1 cellular context compared by ENCODE assay signal in the genomic region with DNA sequence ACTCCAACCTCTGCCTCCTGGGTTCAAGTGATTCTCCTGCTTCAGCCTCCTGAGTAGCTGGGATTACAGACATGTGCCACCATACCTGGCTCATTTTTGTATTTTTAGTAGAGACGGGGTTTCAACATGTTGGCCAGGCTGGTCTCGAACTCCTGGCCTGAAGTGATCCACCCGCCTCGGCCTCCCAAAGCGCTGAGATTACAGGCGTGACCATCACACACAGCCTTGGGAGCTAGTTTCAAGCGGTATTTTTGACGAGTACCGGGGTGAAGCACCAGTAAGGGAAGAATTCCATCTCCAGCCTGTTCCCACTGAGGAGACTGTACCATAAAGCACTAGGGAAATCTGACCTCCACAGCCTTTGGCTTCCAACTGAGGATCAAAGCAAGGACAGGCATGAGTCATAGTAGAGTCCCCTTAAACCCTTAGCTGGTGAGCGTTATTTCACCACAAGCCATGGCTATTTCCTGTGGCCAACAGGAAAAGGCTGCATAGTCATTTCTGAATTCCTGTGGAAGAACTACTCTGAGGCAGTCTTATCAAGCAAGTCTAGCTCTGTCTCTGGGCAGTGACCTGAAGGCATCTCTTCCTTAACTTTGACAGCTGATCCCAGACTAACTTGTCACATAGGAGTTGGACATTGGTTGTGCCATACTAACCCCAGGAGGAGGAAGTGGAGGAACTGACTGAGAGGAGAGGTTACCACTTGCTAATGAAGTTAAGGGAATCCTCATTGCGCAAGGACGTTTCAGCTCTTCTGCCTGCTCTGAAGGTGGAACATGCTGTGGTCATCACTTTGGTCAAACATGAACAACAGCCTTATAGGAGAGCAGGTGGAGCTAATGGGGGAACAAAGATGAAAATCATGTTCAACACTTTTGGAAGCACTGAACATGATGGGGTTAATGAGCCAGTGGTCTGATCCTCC.
TF ChIP-seq lines count a peak whose summit lies in the region.

No MANE protein-coding gene starts in this region.

TF ChIP-seq in HepG2, 621 proteins besides CTCF, POLR2A, EP300 and RAD21 (continued from another document and continues in another):
- TF ChIP-seq, protein P1, sequence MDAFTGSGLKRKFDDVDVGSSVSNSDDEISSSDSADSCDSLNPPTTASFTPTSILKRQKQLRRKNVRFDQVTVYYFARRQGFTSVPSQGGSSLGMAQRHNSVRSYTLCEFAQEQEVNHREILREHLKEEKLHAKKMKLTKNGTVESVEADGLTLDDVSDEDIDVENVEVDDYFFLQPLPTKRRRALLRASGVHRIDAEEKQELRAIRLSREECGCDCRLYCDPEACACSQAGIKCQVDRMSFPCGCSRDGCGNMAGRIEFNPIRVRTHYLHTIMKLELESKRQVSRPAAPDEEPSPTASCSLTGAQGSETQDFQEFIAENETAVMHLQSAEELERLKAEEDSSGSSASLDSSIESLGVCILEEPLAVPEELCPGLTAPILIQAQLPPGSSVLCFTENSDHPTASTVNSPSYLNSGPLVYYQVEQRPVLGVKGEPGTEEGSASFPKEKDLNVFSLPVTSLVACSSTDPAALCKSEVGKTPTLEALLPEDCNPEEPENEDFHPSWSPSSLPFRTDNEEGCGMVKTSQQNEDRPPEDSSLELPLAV (CRISPR knock-in tag; conservative IDR thresholded peaks at IDR 0.05; ENCODE audit: low read depth), result no peak
- TF ChIP-seq ZNF563 (CRISPR knock-in tag; IDR thresholded peaks at IDR 0.05) (no peak), REPIN1 (CRISPR knock-in tag; IDR thresholded peaks at IDR 0.05; ENCODE audit: borderline replicate concordance, low read depth) (no peak), ZNF749 (CRISPR knock-in tag; IDR thresholded peaks at IDR 0.05; ENCODE audit: borderline replicate concordance) (no peak), ZNF879 (CRISPR knock-in tag; IDR thresholded peaks at IDR 0.05) (no peak), ZBTB7B (CRISPR knock-in tag; IDR thresholded peaks at IDR 0.05) (0 out of 2 replicates have a peak, but pooled peaks have one; percentile 33), ATRX (CRISPR knock-in tag; IDR thresholded peaks at IDR 0.05; ENCODE audit: borderline replicate concordance) (no peak), TOE1 (CRISPR knock-in tag; IDR thresholded peaks at IDR 0.05) (no peak), SMYD3 (CRISPR knock-in tag; IDR thresholded peaks at IDR 0.05) (no peak), ZSCAN29 (CRISPR knock-in tag; conservative IDR thresholded peaks at IDR 0.05) (no peak), AGO1 (IDR thresholded peaks at IDR 0.05; ENCODE audit: low read depth, low read length, poor library complexity, severe bottlenecking) (no peak), ZNF781 (CRISPR knock-in tag; IDR thresholded peaks at IDR 0.05; ENCODE audit: borderline replicate concordance, not compliant biosample characterization) (no peak), ZFP82 (CRISPR knock-in tag; IDR thresholded peaks at IDR 0.05; ENCODE audit: borderline replicate concordance) (no peak), MATR3 (CRISPR knock-in tag; IDR thresholded peaks at IDR 0.05) (no peak), POGZ (CRISPR knock-in tag; IDR thresholded peaks at IDR 0.05) (peak; percentile 32), MAF1 (CRISPR knock-in tag; IDR thresholded peaks at IDR 0.05; ENCODE audit: borderline replicate concordance) (no peak), ZNF180 (CRISPR knock-in tag; IDR thresholded peaks at IDR 0.05; ENCODE audit: borderline replicate concordance, low read depth) (no peak), XRCC5 (optimal IDR thresholded peaks at IDR 0.05; ENCODE audit: low read length) (peak; percentile 17), KMT2A (CRISPR knock-in tag; IDR thresholded peaks at IDR 0.05) (no peak), HDAC2 (CRISPR knock-in tag; IDR thresholded peaks at IDR 0.05) (0 out of 2 replicates have a peak, but pooled peaks have one; percentile 21), SATB2 (CRISPR knock-in tag; IDR thresholded peaks at IDR 0.05) (no peak), ZMYM3 (CRISPR knock-in tag; IDR thresholded peaks at IDR 0.05) (no peak), CHD4 (IDR thresholded peaks at IDR 0.05; ENCODE audit: borderline replicate concordance, low read length) (no peak), TCF7L2 (IDR thresholded peaks at IDR 0.05; ENCODE audit: low read depth, low read length) (0 out of 2 replicates have a peak, but pooled peaks have one; percentile 16), ZNF317 (CRISPR knock-in tag; IDR thresholded peaks at IDR 0.05) (no peak), SRSF4 (IDR thresholded peaks at IDR 0.05; ENCODE audit: low read depth, low read length, poor library complexity, severe bottlenecking) (no peak)
- TF ChIP-seq, protein P2, sequence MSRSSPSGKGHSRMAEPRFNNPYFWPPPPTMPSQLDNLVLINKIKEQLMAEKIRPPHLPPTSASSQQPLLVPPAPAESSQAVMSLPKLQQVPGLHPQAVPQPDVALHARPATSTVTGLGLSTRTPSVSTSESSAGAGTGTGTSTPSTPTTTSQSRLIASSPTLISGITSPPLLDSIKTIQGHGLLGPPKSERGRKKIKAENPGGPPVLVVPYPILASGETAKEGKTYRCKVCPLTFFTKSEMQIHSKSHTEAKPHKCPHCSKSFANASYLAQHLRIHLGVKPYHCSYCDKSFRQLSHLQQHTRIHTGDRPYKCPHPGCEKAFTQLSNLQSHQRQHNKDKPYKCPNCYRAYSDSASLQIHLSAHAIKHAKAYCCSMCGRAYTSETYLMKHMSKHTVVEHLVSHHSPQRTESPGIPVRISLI (CRISPR knock-in tag; IDR thresholded peaks at IDR 0.05; ENCODE audit: borderline replicate concordance), result no peak
- TF ChIP-seq, protein P3, sequence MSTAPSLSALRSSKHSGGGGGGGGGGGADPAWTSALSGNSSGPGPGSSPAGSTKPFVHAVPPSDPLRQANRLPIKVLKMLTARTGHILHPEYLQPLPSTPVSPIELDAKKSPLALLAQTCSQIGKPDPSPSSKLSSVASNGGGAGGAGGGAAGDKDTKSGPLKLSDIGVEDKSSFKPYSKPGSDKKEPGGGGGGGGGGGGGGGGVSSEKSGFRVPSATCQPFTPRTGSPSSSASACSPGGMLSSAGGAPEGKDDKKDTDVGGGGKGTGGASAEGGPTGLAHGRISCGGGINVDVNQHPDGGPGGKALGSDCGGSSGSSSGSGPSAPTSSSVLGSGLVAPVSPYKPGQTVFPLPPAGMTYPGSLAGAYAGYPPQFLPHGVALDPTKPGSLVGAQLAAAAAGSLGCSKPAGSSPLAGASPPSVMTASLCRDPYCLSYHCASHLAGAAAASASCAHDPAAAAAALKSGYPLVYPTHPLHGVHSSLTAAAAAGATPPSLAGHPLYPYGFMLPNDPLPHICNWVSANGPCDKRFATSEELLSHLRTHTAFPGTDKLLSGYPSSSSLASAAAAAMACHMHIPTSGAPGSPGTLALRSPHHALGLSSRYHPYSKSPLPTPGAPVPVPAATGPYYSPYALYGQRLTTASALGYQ (CRISPR knock-in tag; IDR thresholded peaks at IDR 0.05), result no peak
- TF ChIP-seq, protein P4, sequence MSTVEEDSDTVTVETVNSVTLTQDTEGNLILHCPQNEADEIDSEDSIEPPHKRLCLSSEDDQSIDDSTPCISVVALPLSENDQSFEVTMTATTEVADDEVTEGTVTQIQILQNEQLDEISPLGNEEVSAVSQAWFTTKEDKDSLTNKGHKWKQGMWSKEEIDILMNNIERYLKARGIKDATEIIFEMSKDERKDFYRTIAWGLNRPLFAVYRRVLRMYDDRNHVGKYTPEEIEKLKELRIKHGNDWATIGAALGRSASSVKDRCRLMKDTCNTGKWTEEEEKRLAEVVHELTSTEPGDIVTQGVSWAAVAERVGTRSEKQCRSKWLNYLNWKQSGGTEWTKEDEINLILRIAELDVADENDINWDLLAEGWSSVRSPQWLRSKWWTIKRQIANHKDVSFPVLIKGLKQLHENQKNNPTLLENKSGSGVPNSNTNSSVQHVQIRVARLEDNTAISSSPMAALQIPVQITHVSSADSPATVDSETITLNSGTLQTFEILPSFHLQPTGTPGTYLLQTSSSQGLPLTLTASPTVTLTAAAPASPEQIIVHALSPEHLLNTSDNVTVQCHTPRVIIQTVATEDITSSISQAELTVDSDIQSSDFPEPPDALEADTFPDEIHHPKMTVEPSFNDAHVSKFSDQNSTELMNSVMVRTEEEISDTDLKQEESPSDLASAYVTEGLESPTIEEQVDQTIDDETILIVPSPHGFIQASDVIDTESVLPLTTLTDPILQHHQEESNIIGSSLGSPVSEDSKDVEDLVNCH (CRISPR knock-in tag; IDR thresholded peaks at IDR 0.05), result no peak
- TF ChIP-seq, protein P5, sequence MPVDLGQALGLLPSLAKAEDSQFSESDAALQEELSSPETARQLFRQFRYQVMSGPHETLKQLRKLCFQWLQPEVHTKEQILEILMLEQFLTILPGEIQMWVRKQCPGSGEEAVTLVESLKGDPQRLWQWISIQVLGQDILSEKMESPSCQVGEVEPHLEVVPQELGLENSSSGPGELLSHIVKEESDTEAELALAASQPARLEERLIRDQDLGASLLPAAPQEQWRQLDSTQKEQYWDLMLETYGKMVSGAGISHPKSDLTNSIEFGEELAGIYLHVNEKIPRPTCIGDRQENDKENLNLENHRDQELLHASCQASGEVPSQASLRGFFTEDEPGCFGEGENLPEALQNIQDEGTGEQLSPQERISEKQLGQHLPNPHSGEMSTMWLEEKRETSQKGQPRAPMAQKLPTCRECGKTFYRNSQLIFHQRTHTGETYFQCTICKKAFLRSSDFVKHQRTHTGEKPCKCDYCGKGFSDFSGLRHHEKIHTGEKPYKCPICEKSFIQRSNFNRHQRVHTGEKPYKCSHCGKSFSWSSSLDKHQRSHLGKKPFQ (CRISPR knock-in tag; IDR thresholded peaks at IDR 0.05; ENCODE audit: insufficient replicate concordance), result no peak
- TF ChIP-seq, protein P6, sequence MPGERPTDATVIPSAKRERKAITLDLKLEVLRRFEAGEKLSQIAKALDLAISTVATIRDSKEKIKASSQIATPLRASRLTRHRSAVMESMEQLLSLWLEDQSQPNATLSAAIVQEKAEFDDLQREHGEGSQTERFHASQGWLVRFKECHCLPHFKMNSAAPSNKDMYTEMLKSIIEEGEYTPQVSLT (CRISPR knock-in tag; IDR thresholded peaks at IDR 0.05; ENCODE audit: borderline replicate concordance, low read depth), result no peak
- TF ChIP-seq, protein P7, sequence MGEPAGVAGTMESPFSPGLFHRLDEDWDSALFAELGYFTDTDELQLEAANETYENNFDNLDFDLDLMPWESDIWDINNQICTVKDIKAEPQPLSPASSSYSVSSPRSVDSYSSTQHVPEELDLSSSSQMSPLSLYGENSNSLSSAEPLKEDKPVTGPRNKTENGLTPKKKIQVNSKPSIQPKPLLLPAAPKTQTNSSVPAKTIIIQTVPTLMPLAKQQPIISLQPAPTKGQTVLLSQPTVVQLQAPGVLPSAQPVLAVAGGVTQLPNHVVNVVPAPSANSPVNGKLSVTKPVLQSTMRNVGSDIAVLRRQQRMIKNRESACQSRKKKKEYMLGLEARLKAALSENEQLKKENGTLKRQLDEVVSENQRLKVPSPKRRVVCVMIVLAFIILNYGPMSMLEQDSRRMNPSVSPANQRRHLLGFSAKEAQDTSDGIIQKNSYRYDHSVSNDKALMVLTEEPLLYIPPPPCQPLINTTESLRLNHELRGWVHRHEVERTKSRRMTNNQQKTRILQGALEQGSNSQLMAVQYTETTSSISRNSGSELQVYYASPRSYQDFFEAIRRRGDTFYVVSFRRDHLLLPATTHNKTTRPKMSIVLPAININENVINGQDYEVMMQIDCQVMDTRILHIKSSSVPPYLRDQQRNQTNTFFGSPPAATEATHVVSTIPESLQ (CRISPR knock-in tag; conservative IDR thresholded peaks at IDR 0.05), result no peak
- TF ChIP-seq, protein P8, sequence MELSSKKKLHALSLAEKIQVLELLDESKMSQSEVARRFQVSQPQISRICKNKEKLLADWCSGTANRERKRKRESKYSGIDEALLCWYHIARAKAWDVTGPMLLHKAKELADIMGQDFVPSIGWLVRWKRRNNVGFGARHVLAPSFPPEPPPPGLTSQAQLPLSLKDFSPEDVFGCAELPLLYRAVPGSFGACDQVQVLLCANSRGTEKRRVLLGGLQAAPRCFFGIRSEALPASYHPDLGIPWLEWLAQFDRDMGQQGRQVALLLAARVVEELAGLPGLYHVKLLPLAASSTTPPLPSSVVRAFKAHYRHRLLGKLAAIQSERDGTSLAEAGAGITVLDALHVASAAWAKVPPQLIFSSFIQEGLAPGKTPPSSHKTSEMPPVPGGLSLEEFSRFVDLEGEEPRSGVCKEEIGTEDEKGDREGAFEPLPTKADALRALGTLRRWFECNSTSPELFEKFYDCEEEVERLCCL (CRISPR knock-in tag; IDR thresholded peaks at IDR 0.05; ENCODE audit: borderline replicate concordance), result no peak
